ENCODE assay signal across 8 cellular contexts in the genomic region with DNA sequence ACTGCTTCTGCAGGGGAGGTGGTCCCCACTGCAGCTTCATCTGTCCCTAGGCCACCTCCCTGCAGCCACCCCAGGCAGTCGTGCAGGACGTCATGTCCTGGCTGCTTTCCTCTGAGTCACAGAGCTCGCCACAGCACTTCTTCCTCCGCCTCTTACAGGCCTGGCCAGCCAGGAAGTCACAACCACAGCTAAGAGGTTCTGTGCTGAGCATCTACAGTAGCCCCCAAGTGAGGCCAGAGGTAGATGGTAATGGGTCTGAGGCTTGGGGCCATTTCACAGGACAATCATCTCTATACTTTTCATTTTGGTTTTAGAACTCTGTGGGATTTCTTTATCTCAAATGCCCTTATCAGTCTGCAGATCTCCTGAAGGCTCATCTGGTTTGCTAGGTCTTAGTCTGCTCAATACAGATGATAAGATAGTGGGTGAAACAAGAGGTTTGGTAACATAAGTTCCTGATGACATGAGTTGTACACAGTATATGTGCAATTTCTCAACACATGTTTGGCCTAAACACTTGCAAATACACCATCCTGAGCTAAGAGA.
DNase-seq lines count a peak whose midpoint lies in the region; ATAC-seq and TF ChIP-seq lines count a peak whose summit lies in the region.

No MANE protein-coding gene starts in this region.

- TF ChIP-seq CTCF in spleen (IDR thresholded peaks at IDR 0.05 in 8 of 11, conservative IDR thresholded peaks at IDR 0.05 in 3 of 11) = no peak

- intact Hi-C loops in left ventricle myocardium superior (cut with micrococcal nuclease) (no loop called here), spleen (cut with DNase I; ENCODE audit: low total_unique reads) (no loop called here)

- in situ Hi-C loops in ACHN (cut with HindIII; ENCODE audit: low pct_ligation_motif_present, low pct_unique_long_range_greater_than_20kb, low sequenced_read_pairs) = no loop called here

- H3K27me3 Mint-ChIP-seq in activated naive CD4-positive, alpha-beta T cell treated with anti-CD3 and anti-CD28 coated beads, Interleukin-2, amount 50 U/mL, for 24 hours = no peaks in the 10 kb centered on the region

- H3K27ac Mint-ChIP-seq in activated naive CD4-positive, alpha-beta T cell treated with anti-CD3 and anti-CD28 coated beads, Interleukin-2, amount 50 U/mL, for 24 hours = peak overlapping the region; percentile 98

- WGBS in spleen, 5 donors = 0 to 4% (median 3%) methylated on average over 4 of the region's 4 CpGs

- H3K4me1 ChIP-seq in spleen = peaks cover 46 to 76% (median 67%) of the 10 kb centered on the region in 6 donors

- H3K9me3 ChIP-seq in spleen = no peaks in the 10 kb centered on the region

- peak overlapping the region; percentile 86 for H3K4me3 Mint-ChIP-seq in activated naive CD4-positive, alpha-beta T cell treated with anti-CD3 and anti-CD28 coated beads, Interleukin-2, amount 50 U/mL, for 24 hours

- no peak overlapping the region for H3K4me3 ChIP-seq in spleen

- no peaks in the 10 kb centered on the region for H3K36me3 ChIP-seq in spleen

- no peaks in the 10 kb centered on the region for H3K36me3 Mint-ChIP-seq in activated naive CD4-positive, alpha-beta T cell treated with anti-CD3 and anti-CD28 coated beads, Interleukin-2, amount 50 U/mL, for 24 hours

- no peaks in the 10 kb centered on the region for H3K27me3 ChIP-seq in spleen (replicated peaks in 1 of 7)

- peak overlapping the region; percentile 74 to 96 (median 91) for H3K27ac ChIP-seq in spleen

- ATAC-seq in HG03280 (IDR thresholded peaks at IDR 0.05; ENCODE audit: unreplicated experiment) (peak; percentile 48), left ventricle myocardium superior (peak; percentile 61)

- TF ChIP-seq POLR2A in GM19193 (IDR thresholded peaks at IDR 0.05; ENCODE audit: extremely low read depth, insufficient read depth, insufficient read length) (peak; percentile 67), spleen (IDR thresholded peaks at IDR 0.05) (peak in 1 of 3 donors; percentile 39)

- DNase-seq in ACHN (peak; percentile 77), SKM-1 (lab: John Stamatoyannopoulos, UW; ENCODE audit: unreplicated experiment) (peak; percentile 17), left ventricle myocardium superior (peak; percentile 84), spleen (peak; percentile 95), SHP77 treated with DMSO at 0.1 percent for 48 hours (lab: John Stamatoyannopoulos, UW) (no peak)

- peaks cover 65% of the 10 kb centered on the region for H3K4me1 Mint-ChIP-seq in activated naive CD4-positive, alpha-beta T cell treated with anti-CD3 and anti-CD28 coated beads, Interleukin-2, amount 50 U/mL, for 24 hours

- no peaks in the 10 kb centered on the region for H3K9me3 Mint-ChIP-seq in activated naive CD4-positive, alpha-beta T cell treated with anti-CD3 and anti-CD28 coated beads, Interleukin-2, amount 50 U/mL, for 24 hours
